In the genomic region with DNA sequence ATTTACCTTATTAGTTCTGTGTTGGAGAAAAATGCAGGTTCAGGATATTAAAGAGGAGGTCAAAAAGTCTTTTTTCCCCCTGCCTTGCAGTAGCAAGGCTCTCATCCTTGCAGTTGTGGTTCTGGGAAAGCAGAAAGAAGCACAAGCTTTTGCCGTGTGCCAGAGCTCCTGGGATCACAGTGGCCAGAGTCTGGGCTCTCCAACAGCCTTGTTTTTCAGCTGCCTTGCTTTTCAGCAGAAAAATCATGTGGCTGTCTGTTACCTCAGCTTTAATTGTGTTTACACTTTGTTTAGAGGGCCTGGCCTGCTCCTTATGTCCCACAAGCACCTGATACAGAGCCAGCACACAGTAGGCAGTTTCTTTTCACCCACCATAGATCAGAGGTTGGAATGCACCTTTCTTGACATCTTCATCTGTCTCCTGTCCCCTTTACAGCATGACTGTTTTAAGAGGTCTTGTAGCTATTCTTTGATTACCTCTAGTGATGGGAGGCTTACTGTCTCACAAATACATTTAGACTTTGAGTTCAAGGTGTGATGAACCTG, we compare ENCODE assay signal across 16 cellular contexts.
"Had no signal": no experiment of that assay in that cellular context is flagged by ENCODE, and none has a peak within 500 bp of the region (broad histone marks: within the 10 kb centered on the region; RNA-seq: fewer than 3 reads in every experiment).

No MANE protein-coding gene starts in this region.

- ATAC-seq: activated CD8-positive, alpha-beta T cell treated with anti-CD3 and anti-CD28 coated beads, Interleukin-2, amount 10 ng/mL, durations not matched to agents 7 days and 5 days; left cardiac atrium; lower lobe of right lung; mucosa of descending colon; naive thymus-derived CD8-positive, alpha-beta T cell had no signal

- H3K4me1 ChIP-seq: prostate gland, uterus had no signal

- H3K27ac Mint-ChIP-seq: activated CD8-positive, alpha-beta T cell treated with anti-CD3 and anti-CD28 coated beads, Interleukin-2, amount 10 ng/mL, durations not matched to agents 7 days and 5 days; activated T-helper 1 cell treated with anti-CD3 and anti-CD28 coated beads, Interleukin-12 subunit alpha, Interleukin-12 subunit beta, Interleukin-2, Interleukin-4 antibody, amounts not matched to agents 30 ng/mL and 10 ng/mL and 1 ng/mL, durations not matched to agents 14 hours and 24 hours and 36 hours; dendritic cell treated with granulocyte-macrophage colony-stimulating factor and Interleukin-4, amounts not matched to agents 40 ng/mL and 50 ng/mL, for 4 days; stimulated activated naive CD8-positive, alpha-beta T cell treated with anti-CD3 and anti-CD28 coated beads, Interleukin-15, Interleukin-2, amounts not matched to agents 100 ng/mL and 50 ng/mL, for 24 hours had no signal

- DNase-seq: activated CD8-positive, alpha-beta T cell treated with anti-CD3 and anti-CD28 coated beads, Interleukin-2, amount 10 ng/mL, durations not matched to agents 7 days and 5 days; activated naive CD4-positive, alpha-beta T cell treated with Interleukin-2 at 50 U/mL for 16 hours; left cardiac atrium; lower lobe of right lung; mucosa of descending colon; naive thymus-derived CD8-positive, alpha-beta T cell; stimulated activated CD4-positive, alpha-beta T cell treated with anti-CD3 and anti-CD28 coated beads, Interleukin-4, amount 100 ng/mL, for 1 hour; stimulated activated CD8-positive, alpha-beta memory T cell treated with anti-CD3 and anti-CD28 coated beads, Interleukin-4, amount 100 ng/mL, for 48 hours; T-helper 9 cell; uterus had no signal

- H3K9me3 ChIP-seq: lower lobe of right lung, mucosa of descending colon, prostate gland, thoracic aorta, uterus had no signal

- H3K4me3 Mint-ChIP-seq: activated CD8-positive, alpha-beta T cell treated with anti-CD3 and anti-CD28 coated beads, Interleukin-2, amount 10 ng/mL, durations not matched to agents 7 days and 5 days; activated T-helper 1 cell treated with anti-CD3 and anti-CD28 coated beads, Interleukin-12 subunit alpha, Interleukin-12 subunit beta, Interleukin-2, Interleukin-4 antibody, amounts not matched to agents 30 ng/mL and 10 ng/mL and 1 ng/mL, durations not matched to agents 14 hours and 24 hours and 36 hours; central memory CD8-positive, alpha-beta T cell; dendritic cell treated with granulocyte-macrophage colony-stimulating factor and Interleukin-4, amounts not matched to agents 40 ng/mL and 50 ng/mL, for 4 days; naive thymus-derived CD8-positive, alpha-beta T cell; stimulated activated naive CD8-positive, alpha-beta T cell treated with anti-CD3 and anti-CD28 coated beads, Interleukin-15, Interleukin-2, amounts not matched to agents 100 ng/mL and 50 ng/mL, for 24 hours had no signal

- H3K27me3 ChIP-seq: uterus had no signal

- H3K4me1 Mint-ChIP-seq: central memory CD8-positive, alpha-beta T cell had no signal

- H3K4me3 ChIP-seq: lower lobe of right lung, mucosa of descending colon, prostate gland, thoracic aorta, uterus had no signal

- H3K36me3 ChIP-seq: lower lobe of right lung, prostate gland, thoracic aorta, uterus had no signal

- H3K9me3 Mint-ChIP-seq: central memory CD8-positive, alpha-beta T cell; dendritic cell treated with granulocyte-macrophage colony-stimulating factor and Interleukin-4, amounts not matched to agents 40 ng/mL and 50 ng/mL, for 4 days; stimulated activated naive CD8-positive, alpha-beta T cell treated with anti-CD3 and anti-CD28 coated beads, Interleukin-15, Interleukin-2, amounts not matched to agents 100 ng/mL and 50 ng/mL, for 24 hours had no signal

- H3K27ac ChIP-seq: lower lobe of right lung, prostate gland, thoracic aorta, uterus had no signal
